ENCODE assay signal across 12 cellular contexts in the genomic region with DNA sequence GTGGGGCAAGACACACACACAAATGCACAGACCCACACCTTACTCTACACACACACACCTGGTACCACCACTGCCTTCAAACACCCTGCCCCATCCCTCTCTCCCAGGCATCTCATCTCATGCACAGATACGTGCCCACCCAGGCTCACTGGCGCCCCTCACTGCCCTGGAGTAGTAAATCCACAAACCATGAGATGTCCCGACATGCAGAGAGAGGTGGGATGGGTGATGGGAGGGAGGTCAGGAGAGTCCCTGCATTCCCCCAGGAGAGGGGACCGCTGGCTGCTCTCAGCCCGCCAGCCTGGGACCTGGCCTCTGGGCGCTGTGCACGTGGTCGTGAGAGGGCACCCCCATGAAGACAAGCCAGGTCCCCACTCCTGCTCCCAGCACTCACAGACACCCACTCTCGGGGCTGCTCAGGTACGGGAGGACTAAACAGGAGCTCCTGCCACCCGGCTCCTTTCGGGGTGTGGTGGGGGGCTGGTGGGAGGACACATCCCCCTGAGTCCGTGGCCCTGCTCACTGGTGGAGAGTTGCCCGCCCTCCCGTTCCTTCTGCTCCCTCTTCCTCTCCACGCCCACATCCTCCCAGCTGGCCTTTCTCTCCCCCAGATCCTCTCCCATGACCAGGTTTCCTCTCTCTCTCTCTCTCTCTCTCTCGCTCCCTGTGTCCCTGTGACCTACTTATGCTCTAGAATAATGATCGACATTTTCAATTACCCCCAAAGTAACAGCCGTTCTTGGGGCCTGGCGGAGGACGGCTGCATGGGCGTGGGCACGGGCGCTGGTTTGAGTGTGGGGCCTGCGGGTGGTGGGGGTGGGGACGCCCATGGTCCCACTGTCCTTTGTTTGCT. TPM values are rescaled to one million over a fixed set of nuclear protein-coding genes. Genes with fewer than 3 reads are reported as not detected.
DNase-seq lines count a peak whose midpoint lies in the region; ATAC-seq and TF ChIP-seq lines count a peak whose summit lies in the region.
"Had no signal": no experiment of that assay in that cellular context is flagged by ENCODE, and none has a peak within 500 bp of the region (broad histone marks: within the 10 kb centered on the region; RNA-seq: fewer than 3 reads in every experiment).

No MANE protein-coding gene starts in this region.

- TF ChIP-seq CTCF in brain microvascular endothelial cell (IDR thresholded peaks at IDR 0.05; ENCODE audit: low read depth, low read length, missing control alignments) = peak; percentile 40

- no peaks in the 10 kb centered on the region for H3K27me3 ChIP-seq in brain microvascular endothelial cell (replicated peaks)

- no peak for ATAC-seq in GM18867 (IDR thresholded peaks at IDR 0.05; ENCODE audit: unreplicated experiment)

- no peaks in the 10 kb centered on the region for H3K36me3 ChIP-seq in brain microvascular endothelial cell (replicated peaks)
- H3K36me3 ChIP-seq in urinary bladder (ENCODE audit: insufficient read depth) = no peaks in the 10 kb centered on the region

- WGBS in urinary bladder = 35% methylated on average over 26 of the region's 26 CpGs

- no peak overlapping the region for H3K27ac ChIP-seq in brain microvascular endothelial cell
- peak overlapping the region; percentile 42 for H3K27ac ChIP-seq in urinary bladder (ENCODE audit: low read depth)

- H3K4me3 ChIP-seq in brain microvascular endothelial cell (ENCODE audit: low read depth, low read length) (no peak overlapping the region), urinary bladder (ENCODE audit: low read depth, low read length) (no peak overlapping the region)

- in situ Hi-C loops in brain microvascular endothelial cell (cut with HindIII; ENCODE audit: low pct_ligation_motif_present, low sequenced_read_pairs) = no loop called here

- no peaks in the 10 kb centered on the region for H3K4me1 ChIP-seq in urinary bladder (ENCODE audit: insufficient read depth)

- DNase-seq in activated effector memory CD4-positive, alpha-beta T cell treated with anti-CD3 and anti-CD28 coated beads, Interleukin-2, amount 50 U/mL, for 16 hours = peak; percentile 51
- no peak for DNase-seq in activated effector memory CD4-positive, alpha-beta T cell treated with Interleukin-2 at 50 U/mL for 16 hours
- DNase-seq in brain microvascular endothelial cell (no peak), kidney tubule cell (ENCODE audit: low spot score) (peak; percentile 23), NCI-H2107 (lab: John Stamatoyannopoulos, UW) (no peak)
- no peak for DNase-seq in activated CD4-positive, CD25-positive, alpha-beta regulatory T cell (lab: John Stamatoyannopoulos, UW)
- DNase-seq: activated CD4-positive, alpha-beta T cell treated with anti-CD3 and anti-CD28 coated beads for 48 hours; CD4-positive, CD25-positive, alpha-beta regulatory T cell; NCI-H446; stimulated activated CD4-positive, alpha-beta T cell treated with anti-CD3 and anti-CD28 coated beads, Interleukin-4, amount 100 ng/mL, for 24 hours had no signal

RNA-seq across cellular contexts. Expression of gene CSPG4, which starts 18.8 kb away (rescaled TPM):
- total RNA-seq in urinary bladder = 30.6 TPM
- 63.8 TPM for polyA plus RNA-seq in urinary bladder
- total RNA-seq: CD4-positive, CD25-positive, alpha-beta regulatory T cell had no signal
- polyA plus RNA-seq: CD4-positive, CD25-positive, alpha-beta regulatory T cell had no signal

Comparison
In these comparisons a context has a peak if more than half of its experiments do, and no peak if none do; other contexts are left out.
1. DNase-seq: peak in activated effector memory CD4-positive, alpha-beta T cell treated with anti-CD3 and anti-CD28 coated beads, Interleukin-2, amount 50 U/mL, for 16 hours (single experiment) and kidney tubule cell (single experiment); none in activated effector memory CD4-positive, alpha-beta T cell treated with Interleukin-2 at 50 U/mL for 16 hours (single experiment), brain microvascular endothelial cell (single experiment), activated CD4-positive, CD25-positive, alpha-beta regulatory T cell (0 of 4) and NCI-H2107 (single experiment).